In the genomic region with DNA sequence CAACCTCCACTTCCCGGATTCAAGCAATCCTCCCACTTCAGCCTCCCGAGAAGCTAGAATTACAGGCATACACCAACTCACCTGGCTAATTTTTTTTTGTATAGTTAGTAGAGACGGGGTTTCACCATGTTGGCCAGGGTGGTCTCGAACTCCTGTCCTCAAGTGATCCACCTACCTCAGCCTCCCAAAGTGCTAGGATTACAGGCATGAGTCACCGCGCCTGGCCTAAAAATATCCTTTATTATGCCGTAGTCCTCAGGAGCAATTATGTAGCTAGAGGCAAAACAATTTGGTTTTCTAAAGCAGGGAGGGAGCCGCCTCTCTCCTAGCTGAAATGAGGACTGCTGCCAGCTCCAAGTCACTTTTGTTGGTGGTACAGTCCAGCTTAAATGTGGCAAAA, we compare ENCODE assay signal across 4 cellular contexts. TPM values are rescaled to one million over a fixed set of nuclear protein-coding genes. Genes with fewer than 3 reads are reported as not detected.
"Had no signal": no experiment of that assay in that cellular context is flagged by ENCODE, and none has a peak within 500 bp of the region (broad histone marks: within the 10 kb centered on the region; RNA-seq: fewer than 3 reads in every experiment).

No MANE protein-coding gene starts in this region.

RNA-seq across cellular contexts. Expression of gene GATA6, which starts 15.2 kb away (rescaled TPM):
- total RNA-seq: activated CD8-positive, alpha-beta memory T cell treated with anti-CD3 and anti-CD28 coated beads for 36 hours; activated T-helper 2 cell treated with anti-CD3 and anti-CD28 coated beads, Interferon-gamma antibody, Interleukin-2, Interleukin-4, amounts not matched to agents 10 μg/mL and 5 μg/mL and 100 μg/mL, durations not matched to agents 14 hours and 24 hours and 36 hours; T-helper 17 cell had no signal
- polyA plus RNA-seq: neural cell had no signal
